31 cellular contexts compared by ENCODE assay signal in genomic region chr6:41047745-41048742, GRCh38. TPM values are rescaled to one million over a fixed set of nuclear protein-coding genes. Genes with fewer than 3 reads are reported as not detected.
A peak's percentile ranks its signal among the peaks of the same experiment; 100 is the strongest.
DNase-seq lines count a peak whose midpoint lies in the region; ATAC-seq, FAIRE-seq and TF ChIP-seq lines count a peak whose summit lies in the region.
"Had no signal": no experiment of that assay in that cellular context is flagged by ENCODE, and none has a peak within 500 bp of the region (broad histone marks: within the 10 kb centered on the region; RNA-seq: fewer than 3 reads in every experiment).

No MANE protein-coding gene starts in this region.

- H3K4me3 Mint-ChIP-seq in nephron, result no peak overlapping the region
- H3K4me3 Mint-ChIP-seq: activated CD4-positive, alpha-beta T cell treated with anti-CD3 and anti-CD28 coated beads for 36 hours had no signal

- no peaks in the 10 kb centered on the region for H3K9me3 Mint-ChIP-seq in nephron

- no peak overlapping the region for H3K9ac ChIP-seq in stomach smooth muscle (ENCODE audit: low read length in 2 of 2)
- H3K9ac ChIP-seq: BLaER1 treated with 17β-estradiol and CSF1 and Interleukin-3, amounts not matched to agents 10 nM and 100 nM; SK-N-SH had no signal

- H3K27ac ChIP-seq in heart right ventricle, result peak overlapping the region in 8 of 10 donors; percentile 4 to 82 (median 68)
- peak overlapping the region; percentile 37 for H3K27ac ChIP-seq in stomach smooth muscle (ENCODE audit: low read length)
- H3K27ac ChIP-seq: BLaER1 treated with 17β-estradiol and CSF1 and Interleukin-3, amounts not matched to agents 10 nM and 100 nM; breast epithelium; epithelial cell of prostate; RWPE1 had no signal

- ATAC-seq in heart right ventricle (peak in 1 of 8 donors; percentile 34), left ventricle myocardium superior (no peak), GM21619 (IDR thresholded peaks at IDR 0.05; ENCODE audit: unreplicated experiment) (no peak)
- ATAC-seq: activated CD4-positive, alpha-beta T cell treated with anti-CD3 and anti-CD28 coated beads for 36 hours had no signal

- H3K4me1 ChIP-seq in heart right ventricle, result peaks cover 0 to 43% (median 24%) of the 10 kb centered on the region in 9 donors
- peaks cover 19% of the 10 kb centered on the region for H3K4me1 ChIP-seq in stomach smooth muscle (ENCODE audit: control insufficient read depth, insufficient read depth, low read length)
- H3K4me1 ChIP-seq: breast epithelium had no signal

- in situ Hi-C loops in ACHN (cut with HindIII; ENCODE audit: low pct_ligation_motif_present, low pct_unique_long_range_greater_than_20kb, low sequenced_read_pairs), result no loop called here

- H3K27me3 Mint-ChIP-seq in nephron (ENCODE audit: low read depth), result peaks cover 10% of the 10 kb centered on the region
- H3K27me3 Mint-ChIP-seq: activated CD4-positive, alpha-beta T cell treated with anti-CD3 and anti-CD28 coated beads for 36 hours had no signal

- peaks cover 70% of the 10 kb centered on the region for H3K4me1 Mint-ChIP-seq in nephron

- H3K36me3 Mint-ChIP-seq in nephron (ENCODE audit: low read depth), result no peaks in the 10 kb centered on the region

- H3K9me3 ChIP-seq in heart right ventricle (no peaks in the 10 kb centered on the region), stomach smooth muscle (ENCODE audit: control insufficient read depth in 2 of 2, low read length in 2 of 2) (no peaks in the 10 kb centered on the region)
- H3K9me3 ChIP-seq: BLaER1 treated with 17β-estradiol and CSF1 and Interleukin-3, amounts not matched to agents 10 nM and 100 nM; breast epithelium; SK-N-SH had no signal

- H3K36me3 ChIP-seq in heart right ventricle (no peaks in the 10 kb centered on the region), stomach smooth muscle (ENCODE audit: control insufficient read depth in 2 of 2, insufficient read depth in 2 of 2, low read length in 2 of 2) (no peaks in the 10 kb centered on the region)
- H3K36me3 ChIP-seq: BLaER1 treated with 17β-estradiol and CSF1 and Interleukin-3, amounts not matched to agents 10 nM and 100 nM; breast epithelium had no signal

- intact Hi-C loops in heart right ventricle (cut with DNase I) (no loop called here), left ventricle myocardium superior (cut with micrococcal nuclease) (no loop called here)

- no peak for TF ChIP-seq CTCF in heart right ventricle (IDR thresholded peaks at IDR 0.05)
- TF ChIP-seq CTCF in nephron (IDR thresholded peaks at IDR 0.05; ENCODE audit: unreplicated experiment in 3 of 3), result no peak
- no peak for TF ChIP-seq CTCF in D721Med (IDR thresholded peaks at IDR 0.05; ENCODE audit: insufficient read depth, missing control alignments)

- FAIRE-seq in D721Med (lab: Jason Lieb, UNC), result no peak
- FAIRE-seq: HTR-8/SVneo had no signal

- no peak overlapping the region for H3K4me3 ChIP-seq in heart right ventricle
- H3K4me3 ChIP-seq in stomach smooth muscle (ENCODE audit: low read length in 2 of 2), result no peak overlapping the region
- H3K4me3 ChIP-seq: BLaER1 treated with 17β-estradiol and CSF1 and Interleukin-3, amounts not matched to agents 10 nM and 100 nM; breast epithelium had no signal

- H3K27me3 ChIP-seq in heart right ventricle, result no peaks in the 10 kb centered on the region
- no peaks in the 10 kb centered on the region for H3K27me3 ChIP-seq in stomach smooth muscle (ENCODE audit: control insufficient read depth in 1 of 2, insufficient read depth in 2 of 2, low read length in 2 of 2)
- H3K27me3 ChIP-seq: BLaER1 treated with 17β-estradiol and CSF1 and Interleukin-3, amounts not matched to agents 10 nM and 100 nM; breast epithelium had no signal

- no peak for DNase-seq in heart right ventricle
- DNase-seq in left ventricle myocardium superior, result no peak
- peak; percentile 5 for DNase-seq in SW480 (ENCODE audit: low spot score)
- DNase-seq in ACHN, result no peak
- no peak for DNase-seq in D721Med (ENCODE audit: insufficient read length, low spot score)
- DNase-seq: activated CD4-positive, alpha-beta T cell treated with anti-CD3 and anti-CD28 coated beads for 36 hours; activated T-cell treated with anti-CD3 and anti-CD28 coated beads, Interleukin-2, amount 50 U/mL, for 1 hour; amygdala; COR-L47; DMS79 treated with DMSO at 0.1 percent for 48 hours; effector CD4-positive, alpha-beta T cell; GF-D8; KG1; MM.1S; NCI-H2081 treated with DMSO at 0.1 percent for 48 hours; NCI-H446 treated with DMSO at 0.1 percent for 48 hours; occipital lobe; SK-N-SH; stimulated activated CD4-positive, alpha-beta T cell treated with anti-CD3 and anti-CD28 coated beads, Interleukin-2, amount 100 ng/mL, for 48 hours had no signal

- H3K27ac Mint-ChIP-seq in nephron, result peak overlapping the region; percentile 57 to 73 (median 71)
- H3K27ac Mint-ChIP-seq: activated CD4-positive, alpha-beta T cell treated with anti-CD3 and anti-CD28 coated beads for 36 hours had no signal

- 50 to 63% methylated on average over 9 of the region's 9 CpGs for WGBS in heart right ventricle, 2 donors

RNA-seq across cellular contexts. Expression of gene APOBEC2, which starts 5.0 kb away (rescaled TPM):
- total RNA-seq in heart right ventricle (100 to 1,000 TPM; 174 to 307 (median 224) TPM), left ventricle myocardium superior (237 TPM)
- polyA plus RNA-seq in heart right ventricle, result 100 to 1,000 TPM in 1 of 2 donors, 10 to 100 TPM in 1; 79.0 to 134 TPM
- total RNA-seq: activated CD4-positive, alpha-beta T cell treated with anti-CD3 and anti-CD28 coated beads for 36 hours; activated CD8-positive, alpha-beta memory T cell treated with anti-CD3 and anti-CD28 coated beads for 36 hours; breast epithelium; mesenteric fat pad; T-helper 2 cell treated with Interferon-gamma antibody and Interleukin-4, amounts not matched to agents 100 ng/mL and 5 ng/mL, for 36 hours had no signal
- polyA plus RNA-seq: SK-N-SH had no signal

RNA-seq across cellular contexts. Expression of gene TSPO2, which starts 5.8 kb away (rescaled TPM):
- not detected for total RNA-seq in heart right ventricle
- polyA plus RNA-seq in heart right ventricle, result not detected
- not detected for total RNA-seq in left ventricle myocardium superior
- total RNA-seq: activated CD4-positive, alpha-beta T cell treated with anti-CD3 and anti-CD28 coated beads for 36 hours; activated CD8-positive, alpha-beta memory T cell treated with anti-CD3 and anti-CD28 coated beads for 36 hours; breast epithelium; mesenteric fat pad; occipital lobe; T-helper 2 cell treated with Interferon-gamma antibody and Interleukin-4, amounts not matched to agents 100 ng/mL and 5 ng/mL, for 36 hours; urinary bladder had no signal
- polyA plus RNA-seq: SK-N-SH, urinary bladder had no signal

RNA-seq across cellular contexts. Expression of gene UNC5CL, which starts 9.0 kb away (rescaled TPM):
- total RNA-seq in heart right ventricle (under 1 TPM; 0.19 to 0.81 (median 0.45) TPM), left ventricle myocardium superior (0.20 TPM)
- 1 to 10 TPM in 1 of 2 donors, under 1 TPM in 1; 0.42 to 1.9 TPM for polyA plus RNA-seq in heart right ventricle

RNA-seq across cellular contexts. Expression of gene OARD1, which starts 24.1 kb away (rescaled TPM):
- 10 to 100 TPM; 13.7 to 24.7 (median 16.6) TPM for total RNA-seq in heart right ventricle
- 10 to 100 TPM; 22.7 to 31.2 TPM for polyA plus RNA-seq in heart right ventricle
- total RNA-seq in left ventricle myocardium superior, result 22.2 TPM

RNA-seq across cellular contexts. Expression of gene NFYA, which starts 24.7 kb away (rescaled TPM):
- total RNA-seq in heart right ventricle (10 to 100 TPM in 7 of 10 donors, 1 to 10 TPM in 3; 8.9 to 12.0 (median 10.5) TPM), left ventricle myocardium superior (12.1 TPM)
- 1 to 10 TPM; 4.2 to 6.1 TPM for polyA plus RNA-seq in heart right ventricle
